In genomic region chr10:72235544-72236279, GRCh38 we compare ENCODE assay signal across 21 cellular contexts. TPM values are rescaled to one million over a fixed set of nuclear protein-coding genes. Genes with fewer than 3 reads are reported as not detected.
DNase-seq lines count a peak whose midpoint lies in the region; ATAC-seq and TF ChIP-seq lines count a peak whose summit lies in the region.
"Had no signal": no experiment of that assay in that cellular context is flagged by ENCODE, and none has a peak within 500 bp of the region (broad histone marks: within the 10 kb centered on the region; RNA-seq: fewer than 3 reads in every experiment).

No MANE protein-coding gene starts in this region.

- no peak for DNase-seq in T-helper 2 cell treated with Interferon-gamma antibody and Interleukin-4, amounts not matched to agents 5 μg/mL and 100 μg/mL, for 36 hours (ENCODE audit: low spot score)
- DNase-seq in T-helper 2 cell (no peak), activated B cell treated with CpG ODN at 0.5 μM for 24 hours (no peak), left cardiac atrium (no peak), sciatic nerve (ENCODE audit: low spot score) (peak; percentile 3), LoVo (ENCODE audit: low spot score) (no peak), spleen (no peak)
- DNase-seq: activated CD4-positive, alpha-beta T cell treated with anti-CD3 and anti-CD28 coated beads for 48 hours; dermis blood vessel endothelial cell; GM23248; hippocampal formation; Karpas-422; NCI-H1092; NCI-H2029 treated with DMSO at 0.1 percent for 48 hours; RPMI8226; transverse colon had no signal

- POLR2A ChIA-PET in activated B cell treated with CpG ODN at 0.5 μM for 24 hours (lab: Charles Lee): interaction anchor here (1.3 to 2.2 kb wide), 4 partner anchors 17 to 85 kb away, joined by 3 to 8 read pairs (median 6); no protein-coding TSS in a partner anchor

- peak overlapping the region; percentile 24 for H3K27ac Mint-ChIP-seq in T-helper 2 cell treated with Interferon-gamma antibody and Interleukin-4, amounts not matched to agents 5 μg/mL and 100 μg/mL, for 36 hours
- H3K27ac Mint-ChIP-seq in activated B cell treated with CpG ODN at 0.5 μM for 24 hours: peak overlapping the region; percentile 19
- H3K27ac Mint-ChIP-seq: memory B cell had no signal

- no peak for TF ChIP-seq POLR2A in spleen (IDR thresholded peaks at IDR 0.05)

- H3K36me3 Mint-ChIP-seq in T-helper 2 cell treated with Interferon-gamma antibody and Interleukin-4, amounts not matched to agents 5 μg/mL and 100 μg/mL, for 36 hours (ENCODE audit: low read depth): peaks cover 40% of the 10 kb centered on the region
- H3K36me3 Mint-ChIP-seq in activated B cell treated with CpG ODN at 0.5 μM for 24 hours (ENCODE audit: low read depth): peaks cover 55% of the 10 kb centered on the region

- H3K9me3 ChIP-seq in spleen: no peaks in the 10 kb centered on the region
- H3K9me3 ChIP-seq: BLaER1 treated with 17β-estradiol and CSF1 and Interleukin-3, amounts not matched to agents 10 nM and 100 nM; breast epithelium; transverse colon had no signal

- intact Hi-C loops in activated B cell treated with CpG ODN at 0.5 μM for 24 hours (cut with micrococcal nuclease) (no loop called here), left cardiac atrium (cut with DNase I) (no loop called here), sciatic nerve (cut with DNase I) (no loop called here), spleen (cut with DNase I; ENCODE audit: low total_unique reads) (no loop called here)

- peaks cover 0 to 82% (median 62%) of the 10 kb centered on the region in 6 donors for H3K36me3 ChIP-seq in spleen

- H3K27me3 ChIP-seq in spleen (replicated peaks in 1 of 7): no peaks in the 10 kb centered on the region
- H3K27me3 ChIP-seq: BLaER1 treated with 17β-estradiol and CSF1 and Interleukin-3, amounts not matched to agents 10 nM and 100 nM; breast epithelium; transverse colon had no signal

- CTCF ChIA-PET in activated B cell treated with CpG ODN at 0.5 μM for 24 hours (lab: Charles Lee): interaction anchor here (1.0 kb wide), 1 partner anchor 9 kb away, joined by 3 read pairs; no protein-coding TSS in a partner anchor

- H3K4me1 ChIP-seq in spleen: peaks cover 0 to 61% (median 10%) of the 10 kb centered on the region in 6 donors
- H3K4me1 ChIP-seq: breast epithelium, transverse colon had no signal

- no peaks in the 10 kb centered on the region for H3K9me3 Mint-ChIP-seq in T-helper 2 cell treated with Interferon-gamma antibody and Interleukin-4, amounts not matched to agents 5 μg/mL and 100 μg/mL, for 36 hours
- H3K9me3 Mint-ChIP-seq in activated B cell treated with CpG ODN at 0.5 μM for 24 hours: no peaks in the 10 kb centered on the region
- H3K9me3 Mint-ChIP-seq: memory B cell had no signal

- no peak overlapping the region for H3K4me3 Mint-ChIP-seq in T-helper 2 cell treated with Interferon-gamma antibody and Interleukin-4, amounts not matched to agents 5 μg/mL and 100 μg/mL, for 36 hours
- no peak overlapping the region for H3K4me3 Mint-ChIP-seq in activated B cell treated with CpG ODN at 0.5 μM for 24 hours
- H3K4me3 Mint-ChIP-seq: memory B cell had no signal

- ATAC-seq in activated B cell treated with CpG ODN at 0.5 μM for 24 hours (ENCODE audit: low read depth): no peak
- ATAC-seq in left cardiac atrium: peak; percentile 56 to 70
- no peak for ATAC-seq in sciatic nerve
- no peak for ATAC-seq in GM21390 (IDR thresholded peaks at IDR 0.05; ENCODE audit: unreplicated experiment)

- H3K4me1 Mint-ChIP-seq in T-helper 2 cell treated with Interferon-gamma antibody and Interleukin-4, amounts not matched to agents 5 μg/mL and 100 μg/mL, for 36 hours (ENCODE audit: low read depth): peaks cover 11% of the 10 kb centered on the region
- H3K4me1 Mint-ChIP-seq in activated B cell treated with CpG ODN at 0.5 μM for 24 hours: peaks cover 11% of the 10 kb centered on the region

- WGBS in spleen, 5 donors: 86 to 92% (median 87%) methylated on average over 6 of the region's 6 CpGs

- H3K27me3 Mint-ChIP-seq in T-helper 2 cell treated with Interferon-gamma antibody and Interleukin-4, amounts not matched to agents 5 μg/mL and 100 μg/mL, for 36 hours (ENCODE audit: low read depth): no peaks in the 10 kb centered on the region
- no peaks in the 10 kb centered on the region for H3K27me3 Mint-ChIP-seq in activated B cell treated with CpG ODN at 0.5 μM for 24 hours
- H3K27me3 Mint-ChIP-seq: memory B cell had no signal

- no peak for TF ChIP-seq CTCF in activated B cell treated with CpG ODN at 0.5 μM for 24 hours (IDR thresholded peaks at IDR 0.05)
- no peak for TF ChIP-seq CTCF in spleen (IDR thresholded peaks at IDR 0.05 in 8 of 11, conservative IDR thresholded peaks at IDR 0.05 in 3 of 11)

- H3K4me3 ChIP-seq in spleen: no peak overlapping the region
- H3K4me3 ChIP-seq: BLaER1 treated with 17β-estradiol and CSF1 and Interleukin-3, amounts not matched to agents 10 nM and 100 nM; breast epithelium; GM23248; transverse colon had no signal

- H3K27ac ChIP-seq in spleen: peak overlapping the region in 3 of 8 donors; percentile 34 to 42 (median 34)
- H3K27ac ChIP-seq: 22Rv1; BLaER1 treated with 17β-estradiol and CSF1 and Interleukin-3, amounts not matched to agents 10 nM and 100 nM; breast epithelium; GM23248; transverse colon had no signal

RNA-seq across cellular contexts. Expression of gene ASCC1, which starts 19.6 kb away (rescaled TPM):
- 42.6 and 42.9 TPM in 2 replicates for total RNA-seq in activated B cell treated with CpG ODN at 0.5 μM for 24 hours
- total RNA-seq in left cardiac atrium: 10 to 100 TPM; 25.2 to 28.1 TPM
- 37.4 TPM for total RNA-seq in sciatic nerve
- total RNA-seq in spleen: 10 to 100 TPM; 23.7 to 41.7 (median 37.9) TPM
- polyA plus RNA-seq in spleen: 10 to 100 TPM; 11.9 to 22.0 (median 18.4) TPM

RNA-seq across cellular contexts. Expression of gene ANAPC16, which starts 19.9 kb away (rescaled TPM):
- total RNA-seq in activated B cell treated with CpG ODN at 0.5 μM for 24 hours (128 and 137 TPM in 2 replicates), left cardiac atrium (100 to 1,000 TPM; 155 to 168 TPM), sciatic nerve (76.1 TPM), spleen (100 to 1,000 TPM in 3 of 7 donors, 10 to 100 TPM in 4; 70.8 to 115 (median 97.2) TPM)
- polyA plus RNA-seq in spleen: 100 to 1,000 TPM; 182 to 239 (median 224) TPM

RNA-seq across cellular contexts. Expression of gene DDIT4, which starts 38.0 kb away (rescaled TPM):
- 175 and 180 TPM in 2 replicates for total RNA-seq in activated B cell treated with CpG ODN at 0.5 μM for 24 hours
- 100 to 1,000 TPM in 1 of 2 donors, 10 to 100 TPM in 1; 88.8 to 112 TPM for total RNA-seq in left cardiac atrium
- total RNA-seq in sciatic nerve: 232 TPM
- 100 to 1,000 TPM; 103 to 308 (median 249) TPM for total RNA-seq in spleen
- polyA plus RNA-seq in spleen: 100 to 1,000 TPM in 2 of 3 donors, 10 to 100 TPM in 1; 99.3 to 247 (median 209) TPM

Comparison
In these comparisons a context has a peak if more than half of its experiments do, and no peak if none do; other contexts are left out.
1. ATAC-seq: peak in left cardiac atrium (2 of 2); none in activated B cell treated with CpG ODN at 0.5 μM for 24 hours (single experiment), sciatic nerve (single experiment) and GM21390 (single experiment).